In the genomic region with DNA sequence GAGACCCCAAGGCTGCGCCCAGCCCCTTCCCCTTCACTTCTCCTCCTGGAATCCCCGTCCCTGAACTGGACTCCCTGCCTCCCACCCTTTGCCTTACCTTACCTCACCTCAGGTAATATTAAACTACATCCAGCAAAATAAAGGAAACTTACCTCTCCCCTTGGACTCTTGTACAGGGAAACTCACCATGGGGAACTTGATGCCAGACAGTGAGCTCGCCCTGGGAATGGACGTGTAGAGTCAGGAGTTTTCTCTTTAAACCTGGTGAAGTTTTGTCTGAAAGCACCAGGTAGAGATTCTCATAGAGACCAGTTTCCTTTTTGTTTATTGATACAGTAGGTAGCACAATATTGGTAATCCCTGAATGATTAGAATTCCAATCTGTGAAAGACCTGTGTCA, we compare ENCODE assay signal across 8 cellular contexts. TPM values are rescaled to one million over a fixed set of nuclear protein-coding genes. Genes with fewer than 3 reads are reported as not detected.
DNase-seq lines count a peak whose midpoint lies in the region; ATAC-seq and TF ChIP-seq lines count a peak whose summit lies in the region.

No MANE protein-coding gene starts in this region.

- no peak for ATAC-seq in GM23338
- no peak for ATAC-seq in HG02852 (IDR thresholded peaks at IDR 0.05; ENCODE audit: unreplicated experiment)
- ATAC-seq in GM18867 (IDR thresholded peaks at IDR 0.05; ENCODE audit: unreplicated experiment): no peak

- TF ChIP-seq CTCF in GM23338 (conservative IDR thresholded peaks at IDR 0.05; ENCODE audit: low read depth in 2 of 2) (no peak), hepatocyte (IDR thresholded peaks at IDR 0.05; ENCODE audit: poor library complexity) (no peak)

- H3K4me1 Mint-ChIP-seq in GM23338: peaks cover 14% of the 10 kb centered on the region
- H3K4me1 Mint-ChIP-seq in activated T-helper 1 cell treated with anti-CD3 and anti-CD28 coated beads, Interleukin-12 subunit alpha, Interleukin-12 subunit beta, Interleukin-2, Interleukin-4 antibody, amounts not matched to agents 30 ng/mL and 10 ng/mL and 1 ng/mL, durations not matched to agents 14 hours and 24 hours and 36 hours (ENCODE audit: low read depth): peaks cover 53% of the 10 kb centered on the region

- H3K27me3 Mint-ChIP-seq in GM23338 (ENCODE audit: insufficient read depth, low read depth, poor library complexity): peaks cover 22% of the 10 kb centered on the region
- peaks cover 9% of the 10 kb centered on the region for H3K27me3 Mint-ChIP-seq in activated T-helper 1 cell treated with anti-CD3 and anti-CD28 coated beads, Interleukin-12 subunit alpha, Interleukin-12 subunit beta, Interleukin-2, Interleukin-4 antibody, amounts not matched to agents 30 ng/mL and 10 ng/mL and 1 ng/mL, durations not matched to agents 14 hours and 24 hours and 36 hours (ENCODE audit: insufficient read depth)

- DNase-seq in AML-193 (lab: John Stamatoyannopoulos, UW) (peak; percentile 34 to 35), GM23338 (ENCODE audit: low spot score) (peak; percentile 23), hepatocyte (ENCODE audit: low spot score) (peak; percentile 19), glomerular visceral epithelial cell (ENCODE audit: extremely low spot score) (no peak)
- DNase-seq in activated T-helper 1 cell treated with anti-CD3 and anti-CD28 coated beads, Interleukin-12 subunit alpha, Interleukin-12 subunit beta, Interleukin-2, Interleukin-4 antibody, amounts not matched to agents 30 ng/mL and 10 ng/mL and 1 ng/mL, durations not matched to agents 14 hours and 24 hours and 36 hours (ENCODE audit: low spot score): no peak

- 35% methylated on average over 3 of the region's 4 CpGs for WGBS in hepatocyte (ENCODE audit: low lambda C conversion rate, missing lambda C conversion rate)

- H3K27me3 ChIP-seq in GM23338 (ENCODE audit: insufficient read depth) (peaks cover 11% of the 10 kb centered on the region; the same call in 1 of the 2 replicates), hepatocyte (peaks cover 6% of the 10 kb centered on the region), skeletal muscle tissue (ENCODE audit: control insufficient read depth in 3 of 3, insufficient read depth in 3 of 3, low read length in 3 of 3) (no peaks in the 10 kb centered on the region)

- intact Hi-C loops in activated T-helper 1 cell treated with anti-CD3 and anti-CD28 coated beads, Interleukin-12 subunit alpha, Interleukin-12 subunit beta, Interleukin-2, Interleukin-4 antibody, amounts not matched to agents 30 ng/mL and 10 ng/mL and 1 ng/mL, durations not matched to agents 14 hours and 24 hours and 36 hours (cut with micrococcal nuclease): loop anchor here (1.0 to 5.0 kb wide), 5 partner anchors 75 to 345 kb away; a partner anchor contains a TSS

- H3K4me3 Mint-ChIP-seq in GM23338: peak overlapping the region; percentile 77
- H3K4me3 Mint-ChIP-seq in activated T-helper 1 cell treated with anti-CD3 and anti-CD28 coated beads, Interleukin-12 subunit alpha, Interleukin-12 subunit beta, Interleukin-2, Interleukin-4 antibody, amounts not matched to agents 30 ng/mL and 10 ng/mL and 1 ng/mL, durations not matched to agents 14 hours and 24 hours and 36 hours: peak overlapping the region; percentile 97

- H3K9me2 ChIP-seq in GM23338 (ENCODE audit: insufficient read depth): no peaks in the 10 kb centered on the region
- no peaks in the 10 kb centered on the region for H3K9me2 ChIP-seq in hepatocyte (replicated peaks; ENCODE audit: insufficient read depth)

- no peaks in the 10 kb centered on the region for H3K9me3 Mint-ChIP-seq in GM23338
- no peaks in the 10 kb centered on the region for H3K9me3 Mint-ChIP-seq in activated T-helper 1 cell treated with anti-CD3 and anti-CD28 coated beads, Interleukin-12 subunit alpha, Interleukin-12 subunit beta, Interleukin-2, Interleukin-4 antibody, amounts not matched to agents 30 ng/mL and 10 ng/mL and 1 ng/mL, durations not matched to agents 14 hours and 24 hours and 36 hours

- H3K36me3 ChIP-seq in GM23338 (ENCODE audit: insufficient read depth): no peaks in the 10 kb centered on the region
- no peaks in the 10 kb centered on the region for H3K36me3 ChIP-seq in hepatocyte (replicated peaks; ENCODE audit: insufficient read depth, low read depth)
- peaks cover 0 to 13% (median 0%) of the 10 kb centered on the region in 3 donors for H3K36me3 ChIP-seq in skeletal muscle tissue (ENCODE audit: control insufficient read depth in 3 of 3, insufficient read depth in 3 of 3, low read length in 3 of 3)

- H3K4me2 ChIP-seq in GM23338: peak overlapping the region; percentile 84
- peak overlapping the region; percentile 80 for H3K4me2 ChIP-seq in hepatocyte

- H3K4me3 ChIP-seq in GM23338 (peak overlapping the region; percentile 55), hepatocyte (peak overlapping the region; percentile 17), skeletal muscle tissue (ENCODE audit: low read length in 3 of 3) (peak overlapping the region; percentile 68 to 72 (median 70))

- H3K27ac ChIP-seq in GM23338 (ENCODE audit: low read depth) (no peak overlapping the region), hepatocyte (peak overlapping the region; percentile 95), skeletal muscle tissue (ENCODE audit: low read depth, low read length) (peak overlapping the region; percentile 86)

- peak overlapping the region; percentile 69 to 82 (median 72) for H3K9ac ChIP-seq in skeletal muscle tissue (ENCODE audit: low read depth in 1 of 3, low read length in 3 of 3)

- H3F3A ChIP-seq in GM23338 (replicated peaks; ENCODE audit: low read depth): no peaks in the 10 kb centered on the region

- peak overlapping the region; percentile 72; the same call in 1 of the 2 replicates for H2AFZ ChIP-seq in GM23338
- H2AFZ ChIP-seq in hepatocyte: peak overlapping the region; percentile 85

- no peaks in the 10 kb centered on the region for H4K20me1 ChIP-seq in GM23338 (replicated peaks; ENCODE audit: insufficient read depth)
- H4K20me1 ChIP-seq in hepatocyte (ENCODE audit: insufficient read depth, poor library complexity, severe bottlenecking): no peaks in the 10 kb centered on the region

- H3K9me3 ChIP-seq in hepatocyte (ENCODE audit: low read depth) (no peaks in the 10 kb centered on the region), skeletal muscle tissue (ENCODE audit: control insufficient read depth in 3 of 3, low read length in 3 of 3) (no peaks in the 10 kb centered on the region)

- H3K4me1 ChIP-seq in GM23338 (ENCODE audit: insufficient read depth) (peaks cover 7% of the 10 kb centered on the region), hepatocyte (ENCODE audit: insufficient read depth) (no peaks in the 10 kb centered on the region), skeletal muscle tissue (ENCODE audit: control insufficient read depth in 3 of 3, insufficient read depth in 3 of 3, low read length in 3 of 3) (peaks cover 5 to 13% (median 8%) of the 10 kb centered on the region in 3 donors)

- H3K79me2 ChIP-seq in GM23338 (replicated peaks; ENCODE audit: insufficient read depth) (no peaks in the 10 kb centered on the region), hepatocyte (no peaks in the 10 kb centered on the region)

- H3K27ac Mint-ChIP-seq in GM23338: no peak overlapping the region
- H3K27ac Mint-ChIP-seq in activated T-helper 1 cell treated with anti-CD3 and anti-CD28 coated beads, Interleukin-12 subunit alpha, Interleukin-12 subunit beta, Interleukin-2, Interleukin-4 antibody, amounts not matched to agents 30 ng/mL and 10 ng/mL and 1 ng/mL, durations not matched to agents 14 hours and 24 hours and 36 hours: peak overlapping the region; percentile 94

- peaks cover 25% of the 10 kb centered on the region for H3K36me3 Mint-ChIP-seq in GM23338 (ENCODE audit: low read depth)
- H3K36me3 Mint-ChIP-seq in activated T-helper 1 cell treated with anti-CD3 and anti-CD28 coated beads, Interleukin-12 subunit alpha, Interleukin-12 subunit beta, Interleukin-2, Interleukin-4 antibody, amounts not matched to agents 30 ng/mL and 10 ng/mL and 1 ng/mL, durations not matched to agents 14 hours and 24 hours and 36 hours (ENCODE audit: low read depth): peaks cover 36% of the 10 kb centered on the region

TF ChIP-seq in GM23338, 12 proteins besides CTCF, POLR2A, EP300 and RAD21 (continues in another document):
- TF ChIP-seq JUNB (IDR thresholded peaks at IDR 0.05; ENCODE audit: unreplicated experiment) (no peak), ZNF331 (CRISPR knock-in tag; IDR thresholded peaks at IDR 0.05; ENCODE audit: low read depth) (no peak), CREB1 (CRISPR knock-in tag; IDR thresholded peaks at IDR 0.05; ENCODE audit: low read depth) (no peak), EZH2 (IDR thresholded peaks at IDR 0.05; ENCODE audit: low read depth, unreplicated experiment) (no peak), ZNF114 (CRISPR knock-in tag; IDR thresholded peaks at IDR 0.05) (no peak), STAT1 (IDR thresholded peaks at IDR 0.05; ENCODE audit: unreplicated experiment) (no peak)
- TF ChIP-seq, protein P1, sequence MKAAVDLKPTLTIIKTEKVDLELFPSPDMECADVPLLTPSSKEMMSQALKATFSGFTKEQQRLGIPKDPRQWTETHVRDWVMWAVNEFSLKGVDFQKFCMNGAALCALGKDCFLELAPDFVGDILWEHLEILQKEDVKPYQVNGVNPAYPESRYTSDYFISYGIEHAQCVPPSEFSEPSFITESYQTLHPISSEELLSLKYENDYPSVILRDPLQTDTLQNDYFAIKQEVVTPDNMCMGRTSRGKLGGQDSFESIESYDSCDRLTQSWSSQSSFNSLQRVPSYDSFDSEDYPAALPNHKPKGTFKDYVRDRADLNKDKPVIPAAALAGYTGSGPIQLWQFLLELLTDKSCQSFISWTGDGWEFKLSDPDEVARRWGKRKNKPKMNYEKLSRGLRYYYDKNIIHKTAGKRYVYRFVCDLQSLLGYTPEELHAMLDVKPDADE (IDR thresholded peaks at IDR 0.05): no peak

RNA-seq across cellular contexts. Expression of a gene that starts 0.5 kb away (rescaled TPM):
- 94.6 and 116 TPM in 2 replicates for total RNA-seq in GM23338 (2014; rRNA removed; shearing (Covaris generic))
- 73.1 and 76.9 TPM in 2 replicates for polyA plus RNA-seq in GM23338 (2016; fragmentation: Nextera tagmentation; extraction: Ambion mirVana)
- 944 and 984 TPM in 2 replicates for total RNA-seq in activated T-helper 1 cell treated with anti-CD3 and anti-CD28 coated beads, Interleukin-12 subunit alpha, Interleukin-12 subunit beta, Interleukin-2, Interleukin-4 antibody, amounts not matched to agents 30 ng/mL and 10 ng/mL and 1 ng/mL, durations not matched to agents 14 hours and 24 hours and 36 hours
- 351 and 394 TPM in 2 replicates for total RNA-seq in hepatocyte
- 451 and 500 TPM in 2 replicates for polyA plus RNA-seq in hepatocyte
- 56.9 TPM for total RNA-seq in skeletal muscle tissue

Comparison
In these comparisons a context has a peak if more than half of its experiments do, and no peak if none do; other contexts are left out.
1. DNase-seq: peak in AML-193 (2 of 2), GM23338 (single experiment) and hepatocyte (single experiment); none in activated T-helper 1 cell treated with anti-CD3 and anti-CD28 coated beads, Interleukin-12 subunit alpha, Interleukin-12 subunit beta, Interleukin-2, Interleukin-4 antibody, amounts not matched to agents 30 ng/mL and 10 ng/mL and 1 ng/mL, durations not matched to agents 14 hours and 24 hours and 36 hours (single experiment) and glomerular visceral epithelial cell (single experiment).
2. H3K4me3 ChIP-seq: peak in every context shown above with its lines; median percentile 70 in skeletal muscle tissue; 55 in GM23338; 17 in hepatocyte.